Comparison of ENCODE assay signal across 8 cellular contexts in genomic region chr9:6680797-6681146, GRCh38. TPM values are rescaled to one million over a fixed set of nuclear protein-coding genes. Genes with fewer than 3 reads are reported as not detected.
A peak's percentile ranks its signal among the peaks of the same experiment; 100 is the strongest.
DNase-seq lines count a peak whose midpoint lies in the region; ATAC-seq and TF ChIP-seq lines count a peak whose summit lies in the region.

No MANE protein-coding gene starts in this region.

- H3K79me2 ChIP-seq in osteoblast (ENCODE audit: insufficient read depth, low read length): peaks cover 21% of the 10 kb centered on the region

- H4K20me1 ChIP-seq in osteoblast (ENCODE audit: insufficient read depth, low read length): no peaks in the 10 kb centered on the region

- ATAC-seq in HG02852 (IDR thresholded peaks at IDR 0.05; ENCODE audit: unreplicated experiment): peak; percentile 20
- ATAC-seq in activated T-helper 17 cell treated with anti-CD3 and anti-CD28 coated beads, Interleukin-2, amount 50 U/mL, for 72 hours (replicated peaks): peak; percentile 57
- ATAC-seq in gastroesophageal sphincter: peak; percentile 54

- peak overlapping the region; percentile 82 to 98 (median 93) for H3K27ac ChIP-seq in gastroesophageal sphincter
- peak overlapping the region; percentile 84 for H3K27ac ChIP-seq in osteoblast (ENCODE audit: low read depth, low read length)
- H3K27ac ChIP-seq in uterus: peak overlapping the region; percentile 94

- H3K4me3 Mint-ChIP-seq in activated T-helper 17 cell treated with anti-CD3 and anti-CD28 coated beads, Interleukin-2, amount 50 U/mL, for 72 hours: peak overlapping the region; percentile 88

- no peaks in the 10 kb centered on the region for H3K9me3 ChIP-seq in gastroesophageal sphincter
- H3K9me3 ChIP-seq in osteoblast (ENCODE audit: low read depth, low read length): no peaks in the 10 kb centered on the region
- no peaks in the 10 kb centered on the region for H3K9me3 ChIP-seq in uterus

- H3K4me1 ChIP-seq in gastroesophageal sphincter (peaks cover 0 to 10% (median 5%) of the 10 kb centered on the region in 3 donors), osteoblast (ENCODE audit: insufficient read depth, low read length) (peaks cover 12% of the 10 kb centered on the region), uterus (no peaks in the 10 kb centered on the region)

- H3K4me3 ChIP-seq in gastroesophageal sphincter: peak overlapping the region; percentile 55 to 61
- H3K4me3 ChIP-seq in osteoblast (ENCODE audit: insufficient read depth, low read length): peak overlapping the region; percentile 81
- peak overlapping the region; percentile 62 to 64 for H3K4me3 ChIP-seq in uterus

- peaks cover 20% of the 10 kb centered on the region for H3K36me3 Mint-ChIP-seq in activated T-helper 17 cell treated with anti-CD3 and anti-CD28 coated beads, Interleukin-2, amount 50 U/mL, for 72 hours (ENCODE audit: low read depth)

- no peak for TF ChIP-seq EP300 in gastroesophageal sphincter (IDR thresholded peaks at IDR 0.05)

- DNase-seq in SIG-M5 treated with dmso at 0.1 percent for 504 hours (lab: John Stamatoyannopoulos, UW; ENCODE audit: unreplicated experiment) (peak; percentile 57), SIG-M5 (lab: John Stamatoyannopoulos, UW) (no peak), NCI-H774 (lab: John Stamatoyannopoulos, UW) (peak; percentile 73), osteoblast (ENCODE audit: insufficient read length, low spot score, missing footprints) (peak; percentile 64), uterus (peak in 1 of 2 donors; percentile 55)

- H3K4me2 ChIP-seq in osteoblast (ENCODE audit: insufficient read depth, low read length): peak overlapping the region; percentile 95

- no peaks in the 10 kb centered on the region for H3K27me3 ChIP-seq in gastroesophageal sphincter
- H3K27me3 ChIP-seq in osteoblast (ENCODE audit: insufficient read depth, low read length): no peaks in the 10 kb centered on the region
- H3K27me3 ChIP-seq in uterus: no peaks in the 10 kb centered on the region

- intact Hi-C loops in uterus (cut with DNase I; ENCODE audit: low total_unique reads): no loop called here

- H3K4me1 Mint-ChIP-seq in activated T-helper 17 cell treated with anti-CD3 and anti-CD28 coated beads, Interleukin-2, amount 50 U/mL, for 72 hours: peaks cover 6% of the 10 kb centered on the region

- no peak for TF ChIP-seq CTCF in gastroesophageal sphincter (IDR thresholded peaks at IDR 0.05)
- no peak for TF ChIP-seq CTCF in osteoblast (IDR thresholded peaks at IDR 0.05; ENCODE audit: extremely low read depth, low read depth, low read length)
- TF ChIP-seq CTCF in uterus (IDR thresholded peaks at IDR 0.05): no peak

- H3K27ac Mint-ChIP-seq in activated T-helper 17 cell treated with anti-CD3 and anti-CD28 coated beads, Interleukin-2, amount 50 U/mL, for 72 hours: peak overlapping the region; percentile 95

- no peaks in the 10 kb centered on the region for H3K9me3 Mint-ChIP-seq in activated T-helper 17 cell treated with anti-CD3 and anti-CD28 coated beads, Interleukin-2, amount 50 U/mL, for 72 hours

- H2AFZ ChIP-seq in osteoblast (ENCODE audit: low read length): peak overlapping the region; percentile 92

- WGBS in gastroesophageal sphincter (ENCODE audit: low coverage in 1 of 2), 2 donors: no CpG with 5 or more reads among the region's 26 CpGs

- TF ChIP-seq POLR2A in gastroesophageal sphincter (IDR thresholded peaks at IDR 0.05): no peak
- TF ChIP-seq POLR2A in uterus (IDR thresholded peaks at IDR 0.05): no peak

- H3K36me3 ChIP-seq in gastroesophageal sphincter (no peaks in the 10 kb centered on the region), osteoblast (ENCODE audit: insufficient read depth, low read length) (no peaks in the 10 kb centered on the region), uterus (no peaks in the 10 kb centered on the region)

- no peaks in the 10 kb centered on the region for H3K27me3 Mint-ChIP-seq in activated T-helper 17 cell treated with anti-CD3 and anti-CD28 coated beads, Interleukin-2, amount 50 U/mL, for 72 hours

RNA-seq across cellular contexts. Expression of gene GLDC, which starts 35.2 kb away (rescaled TPM):
- 10 to 100 TPM; 17.2 to 19.4 TPM for total RNA-seq in activated T-helper 17 cell treated with anti-CD3 and anti-CD28 coated beads, Interleukin-2, amount 50 U/mL, for 72 hours
- total RNA-seq in gastroesophageal sphincter: 1 to 10 TPM in 1 of 4 donors, under 1 TPM in 3; 0.15 to 1.9 (median 0.51) TPM
- 0.72 and 2.4 TPM in 2 replicates for total RNA-seq in osteoblast
- total RNA-seq in uterus: 1 to 10 TPM in 1 of 4 donors, under 1 TPM in 2, not detected in 1; 0.26 to 8.4 (median 0.79) TPM
